In the genomic region with DNA sequence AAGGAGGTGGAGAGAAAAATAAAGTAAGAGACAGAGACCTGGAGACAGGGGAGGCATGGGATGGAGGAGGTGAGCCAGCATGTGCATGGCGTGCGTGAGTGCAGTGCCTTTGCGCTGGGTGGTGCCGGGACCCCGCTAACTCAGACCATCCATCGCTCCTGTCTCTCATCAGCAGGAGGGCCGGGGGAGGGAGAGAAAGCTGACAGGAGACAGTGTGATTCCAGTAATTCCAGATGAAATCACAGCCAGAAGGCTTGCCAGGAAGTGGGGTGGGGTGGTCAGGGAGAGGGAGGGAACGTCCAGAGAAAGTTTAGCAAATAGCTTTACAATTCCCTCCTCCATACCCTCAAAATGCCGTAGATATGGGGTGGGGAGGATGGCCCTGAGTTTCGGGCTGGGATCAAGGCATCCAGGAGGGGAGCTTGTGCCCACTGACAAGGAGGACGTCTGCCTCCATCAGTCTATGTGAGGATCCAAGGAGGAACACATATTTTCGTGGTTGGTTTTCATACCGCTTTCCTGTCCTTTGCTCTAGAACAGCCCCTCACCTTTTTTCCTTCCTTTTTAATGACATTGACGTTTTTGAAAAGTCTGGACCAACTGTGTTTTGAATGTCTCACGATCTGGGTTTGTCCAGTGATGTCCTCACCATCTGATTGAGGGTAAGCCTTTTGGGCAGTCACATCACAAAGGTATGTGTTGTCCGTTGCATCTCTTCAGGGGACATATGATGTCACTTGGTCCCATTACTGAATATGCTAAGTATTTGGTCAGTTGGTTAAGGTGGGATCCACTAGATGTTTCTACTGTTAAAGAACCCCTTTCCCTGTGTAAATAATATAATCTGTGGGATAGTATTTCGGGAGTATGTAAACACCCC, we compare ENCODE assay signal across 15 cellular contexts.
DNase-seq lines count a peak whose midpoint lies in the region; ATAC-seq and TF ChIP-seq lines count a peak whose summit lies in the region.
"Had no signal": no experiment of that assay in that cellular context is flagged by ENCODE, and none has a peak within 500 bp of the region (broad histone marks: within the 10 kb centered on the region; RNA-seq: fewer than 3 reads in every experiment).

No MANE protein-coding gene starts in this region.

- no peak for TF ChIP-seq CTCF in H9 (conservative IDR thresholded peaks at IDR 0.05)

- no peaks in the 10 kb centered on the region for H3K36me3 Mint-ChIP-seq in H9 (ENCODE audit: insufficient read depth in 1 of 3, low read depth in 3 of 3)
- no peaks in the 10 kb centered on the region for H3K36me3 Mint-ChIP-seq in activated CD8-positive, alpha-beta T cell treated with anti-CD3 and anti-CD28 coated beads, Interleukin-2, amount 10 ng/mL, durations not matched to agents 7 days and 5 days (ENCODE audit: low read depth)
- no peaks in the 10 kb centered on the region for H3K36me3 Mint-ChIP-seq in stimulated activated memory B cell treated with anti-CD40 and anti-IgM and Interleukin-4, amounts not matched to agents 10 μg/mL and 1 μg/mL and 100 μg/mL, for 72 hours
- no peaks in the 10 kb centered on the region for H3K36me3 Mint-ChIP-seq in activated CD4-positive, alpha-beta memory T cell treated with anti-CD3 and anti-CD28 coated beads for 36 hours
- H3K36me3 Mint-ChIP-seq: T-cell had no signal

- H2BK12ac ChIP-seq in H9 (ENCODE audit: insufficient read length, low read depth, low read length), result no peak overlapping the region

- CTCF ChIA-PET in activated CD8-positive, alpha-beta T cell treated with anti-CD3 and anti-CD28 coated beads, Interleukin-2, amount 10 ng/mL, durations not matched to agents 7 days and 5 days (lab: Charles Lee), result no interaction called here
- CTCF ChIA-PET in activated CD4-positive, alpha-beta memory T cell treated with anti-CD3 and anti-CD28 coated beads for 36 hours (lab: Charles Lee), result no interaction called here

- H3K9ac ChIP-seq in H9 (ENCODE audit: extremely low read depth, insufficient read length, low read length) (no peak overlapping the region), subcutaneous abdominal adipose tissue (ENCODE audit: low read length in 5 of 5) (no peak overlapping the region)

- no peak overlapping the region for H3K4me3 Mint-ChIP-seq in H9
- H3K4me3 Mint-ChIP-seq in activated CD8-positive, alpha-beta T cell treated with anti-CD3 and anti-CD28 coated beads, Interleukin-2, amount 10 ng/mL, durations not matched to agents 7 days and 5 days, result no peak overlapping the region
- H3K4me3 Mint-ChIP-seq in stimulated activated memory B cell treated with anti-CD40 and anti-IgM and Interleukin-4, amounts not matched to agents 10 μg/mL and 1 μg/mL and 100 μg/mL, for 72 hours, result no peak overlapping the region
- H3K4me3 Mint-ChIP-seq in activated CD4-positive, alpha-beta memory T cell treated with anti-CD3 and anti-CD28 coated beads for 36 hours, result no peak overlapping the region
- H3K4me3 Mint-ChIP-seq: activated CD4-positive, alpha-beta T cell treated with anti-CD3 and anti-CD28 coated beads, Interleukin-2, amount 10 ng/mL, durations not matched to agents 24 days and 14 days; stimulated activated naive CD8-positive, alpha-beta T cell treated with anti-CD3 and anti-CD28 coated beads, Interleukin-15, Interleukin-2, amounts not matched to agents 100 ng/mL and 50 ng/mL, for 24 hours; T-cell had no signal

- no peaks in the 10 kb centered on the region for H3K79me2 ChIP-seq in H9 (ENCODE audit: insufficient read depth, low read length)

- no peaks in the 10 kb centered on the region for H3K36me3 ChIP-seq in subcutaneous abdominal adipose tissue (ENCODE audit: control insufficient read depth in 5 of 5, insufficient read depth in 5 of 5, low read length in 5 of 5)
- H3K36me3 ChIP-seq: pancreas had no signal

- no peak overlapping the region for H4K5ac ChIP-seq in H9 (ENCODE audit: insufficient read length, low read depth, low read length)

- no peak overlapping the region; a peak in 1 of 7 replicates for H3K27ac Mint-ChIP-seq in H9
- no peak overlapping the region for H3K27ac Mint-ChIP-seq in activated CD8-positive, alpha-beta T cell treated with anti-CD3 and anti-CD28 coated beads, Interleukin-2, amount 10 ng/mL, durations not matched to agents 7 days and 5 days
- H3K27ac Mint-ChIP-seq in stimulated activated memory B cell treated with anti-CD40 and anti-IgM and Interleukin-4, amounts not matched to agents 10 μg/mL and 1 μg/mL and 100 μg/mL, for 72 hours, result no peak overlapping the region
- H3K27ac Mint-ChIP-seq in activated CD4-positive, alpha-beta memory T cell treated with anti-CD3 and anti-CD28 coated beads for 36 hours, result no peak overlapping the region
- H3K27ac Mint-ChIP-seq: activated CD4-positive, alpha-beta T cell treated with anti-CD3 and anti-CD28 coated beads, Interleukin-2, amount 10 ng/mL, durations not matched to agents 24 days and 14 days; stimulated activated naive CD8-positive, alpha-beta T cell treated with anti-CD3 and anti-CD28 coated beads, Interleukin-15, Interleukin-2, amounts not matched to agents 100 ng/mL and 50 ng/mL, for 24 hours; T-cell had no signal

- H3K27ac ChIP-seq in H9 (ENCODE audit: insufficient read length, low read depth, low read length), result no peak overlapping the region
- peak overlapping the region; percentile 59 for H3K27ac ChIP-seq in subcutaneous abdominal adipose tissue (ENCODE audit: low read depth, low read length)
- H3K27ac ChIP-seq: HL-60, pancreas had no signal

- peak overlapping the region; percentile 12; the same call in 1 of the 2 replicates for H3K14ac ChIP-seq in H9 (ENCODE audit: insufficient read depth, low read length)

- H3K18ac ChIP-seq in H9 (ENCODE audit: insufficient read length, low read depth, low read length), result no peak overlapping the region

- no peak overlapping the region for H2AK5ac ChIP-seq in H9 (ENCODE audit: insufficient read length, low read length)

- no peak overlapping the region for H4K91ac ChIP-seq in H9 (ENCODE audit: insufficient read length, low read depth, low read length)

- no peak overlapping the region for H3T11ph ChIP-seq in H9 (ENCODE audit: low read length)

- ATAC-seq in activated CD8-positive, alpha-beta T cell treated with anti-CD3 and anti-CD28 coated beads, Interleukin-2, amount 10 ng/mL, durations not matched to agents 7 days and 5 days, result no peak
- ATAC-seq in stimulated activated memory B cell treated with anti-CD40 and anti-IgM and Interleukin-4, amounts not matched to agents 10 μg/mL and 1 μg/mL and 100 μg/mL, for 72 hours, result no peak
- ATAC-seq: T-cell had no signal

- H2BK20ac ChIP-seq in H9 (ENCODE audit: low read depth, low read length, poor library complexity, severe bottlenecking), result no peak overlapping the region

- H3K27me3 Mint-ChIP-seq in H9 (ENCODE audit: low read depth), result no peaks in the 10 kb centered on the region
- H3K27me3 Mint-ChIP-seq in activated CD8-positive, alpha-beta T cell treated with anti-CD3 and anti-CD28 coated beads, Interleukin-2, amount 10 ng/mL, durations not matched to agents 7 days and 5 days (ENCODE audit: low read depth), result no peaks in the 10 kb centered on the region
- H3K27me3 Mint-ChIP-seq in stimulated activated memory B cell treated with anti-CD40 and anti-IgM and Interleukin-4, amounts not matched to agents 10 μg/mL and 1 μg/mL and 100 μg/mL, for 72 hours, result no peaks in the 10 kb centered on the region
- H3K27me3 Mint-ChIP-seq in activated CD4-positive, alpha-beta memory T cell treated with anti-CD3 and anti-CD28 coated beads for 36 hours, result peaks cover 4% of the 10 kb centered on the region
- H3K27me3 Mint-ChIP-seq: activated CD4-positive, alpha-beta T cell treated with anti-CD3 and anti-CD28 coated beads, Interleukin-2, amount 10 ng/mL, durations not matched to agents 24 days and 14 days had no signal

- no peaks in the 10 kb centered on the region for H4K20me1 ChIP-seq in H9 (ENCODE audit: control insufficient read depth, insufficient read depth, insufficient read length)

- H3K27me3 ChIP-seq in H9 (ENCODE audit: insufficient read depth, low read length) (no peaks in the 10 kb centered on the region), subcutaneous abdominal adipose tissue (ENCODE audit: control insufficient read depth in 5 of 5, insufficient read depth in 4 of 5, low read length in 5 of 5) (no peaks in the 10 kb centered on the region)
- H3K27me3 ChIP-seq: pancreas had no signal

- no peak overlapping the region for H3K4me3 ChIP-seq in subcutaneous abdominal adipose tissue (ENCODE audit: low read depth in 1 of 5, low read length in 5 of 5)
- H3K4me3 ChIP-seq: pancreas had no signal

- H3K23me2 ChIP-seq in H9 (ENCODE audit: insufficient read length, low read depth, low read length, poor library complexity, severe bottlenecking), result no peaks in the 10 kb centered on the region

- no peak overlapping the region for H2BK15ac ChIP-seq in H9 (ENCODE audit: low read depth, low read length)

- no peaks in the 10 kb centered on the region for H3K9me3 ChIP-seq in H9 (ENCODE audit: control insufficient read depth, low read depth, low read length)
- H3K9me3 ChIP-seq in subcutaneous abdominal adipose tissue (ENCODE audit: control insufficient read depth in 5 of 5, low read length in 5 of 5), result peaks cover 0 to 7% (median 7%) of the 10 kb centered on the region in 5 donors
- H3K9me3 ChIP-seq: pancreas had no signal

- no peak overlapping the region for H2BK120ac ChIP-seq in H9 (ENCODE audit: low read depth, low read length, poor library complexity, severe bottlenecking)

- no peak overlapping the region for H3K4ac ChIP-seq in H9 (ENCODE audit: low read depth, low read length)

- H2AFZ ChIP-seq in H9 (ENCODE audit: low read length), result no peak overlapping the region

- no peak overlapping the region for H3K4me2 ChIP-seq in H9 (ENCODE audit: insufficient read depth, insufficient read length, low read length)

- intact Hi-C loops in activated CD4-positive, alpha-beta memory T cell treated with anti-CD3 and anti-CD28 coated beads for 36 hours (cut with micrococcal nuclease), result no loop called here

- WGBS in H9 (ENCODE audit: extremely low coverage, insufficient read length, low lambda C conversion rate), result no CpG with 5 or more reads among the region's 17 CpGs

- POLR2A ChIA-PET in activated CD8-positive, alpha-beta T cell treated with anti-CD3 and anti-CD28 coated beads, Interleukin-2, amount 10 ng/mL, durations not matched to agents 7 days and 5 days (lab: Charles Lee), result no interaction called here
- POLR2A ChIA-PET in activated CD4-positive, alpha-beta memory T cell treated with anti-CD3 and anti-CD28 coated beads for 36 hours (lab: Charles Lee), result no interaction called here

- no peak overlapping the region for H3K23ac ChIP-seq in H9 (ENCODE audit: insufficient read length, low read depth, low read length)

- no peaks in the 10 kb centered on the region for H3K9me3 Mint-ChIP-seq in H9
- H3K9me3 Mint-ChIP-seq in activated CD8-positive, alpha-beta T cell treated with anti-CD3 and anti-CD28 coated beads, Interleukin-2, amount 10 ng/mL, durations not matched to agents 7 days and 5 days (ENCODE audit: insufficient read depth), result no peaks in the 10 kb centered on the region
- H3K9me3 Mint-ChIP-seq in stimulated activated memory B cell treated with anti-CD40 and anti-IgM and Interleukin-4, amounts not matched to agents 10 μg/mL and 1 μg/mL and 100 μg/mL, for 72 hours, result no peaks in the 10 kb centered on the region
- no peaks in the 10 kb centered on the region for H3K9me3 Mint-ChIP-seq in activated CD4-positive, alpha-beta memory T cell treated with anti-CD3 and anti-CD28 coated beads for 36 hours
- H3K9me3 Mint-ChIP-seq: activated CD4-positive, alpha-beta T cell treated with anti-CD3 and anti-CD28 coated beads, Interleukin-2, amount 10 ng/mL, durations not matched to agents 24 days and 14 days; stimulated activated naive CD8-positive, alpha-beta T cell treated with anti-CD3 and anti-CD28 coated beads, Interleukin-15, Interleukin-2, amounts not matched to agents 100 ng/mL and 50 ng/mL, for 24 hours had no signal

- no peak for DNase-seq in H9
- DNase-seq in brain pericyte (ENCODE audit: low read depth, low spot score), result peak; percentile 92
- peak; percentile 68 for DNase-seq in kidney glomerular epithelial cell (lab: John Stamatoyannopoulos, UW)
- DNase-seq in activated CD8-positive, alpha-beta T cell treated with anti-CD3 and anti-CD28 coated beads, Interleukin-2, amount 10 ng/mL, durations not matched to agents 7 days and 5 days, result no peak
- no peak for DNase-seq in NCI-H526 treated with DMSO at 0.1 percent for 48 hours (lab: John Stamatoyannopoulos, UW)
- DNase-seq in activated CD4-positive, alpha-beta memory T cell treated with anti-CD3 and anti-CD28 coated beads for 36 hours, result no peak
- DNase-seq: activated CD4-positive, alpha-beta T cell treated with anti-CD3 and anti-CD28 coated beads, Interleukin-2, amount 10 ng/mL, durations not matched to agents 24 days and 14 days; NCI-H2081; pancreas; stimulated activated CD4-positive, alpha-beta T cell treated with anti-CD3 and anti-CD28 coated beads, Interleukin-4, amount 100 ng/mL, for 1 hour; T-cell had no signal

- no peak overlapping the region for H3K56ac ChIP-seq in H9 (ENCODE audit: insufficient read length, low read depth, low read length)

- H4K8ac ChIP-seq in H9 (replicated peaks; ENCODE audit: insufficient read length, low read depth, low read length), result no peak overlapping the region

- no peak overlapping the region for H2BK5ac ChIP-seq in H9 (ENCODE audit: insufficient read length, low read length)

- H3K79me1 ChIP-seq in H9 (ENCODE audit: insufficient read depth, low read depth, low read length, poor library complexity, severe bottlenecking), result no peaks in the 10 kb centered on the region

- H3K4me1 Mint-ChIP-seq in H9, result peaks cover 0 to 4% of the 10 kb centered on the region in 2 experiments; a peak in 1 of 4 replicates
- H3K4me1 Mint-ChIP-seq in activated CD8-positive, alpha-beta T cell treated with anti-CD3 and anti-CD28 coated beads, Interleukin-2, amount 10 ng/mL, durations not matched to agents 7 days and 5 days (ENCODE audit: low read depth), result no peaks in the 10 kb centered on the region
- no peaks in the 10 kb centered on the region for H3K4me1 Mint-ChIP-seq in stimulated activated memory B cell treated with anti-CD40 and anti-IgM and Interleukin-4, amounts not matched to agents 10 μg/mL and 1 μg/mL and 100 μg/mL, for 72 hours
- no peaks in the 10 kb centered on the region for H3K4me1 Mint-ChIP-seq in activated CD4-positive, alpha-beta memory T cell treated with anti-CD3 and anti-CD28 coated beads for 36 hours (ENCODE audit: low read depth)
- H3K4me1 Mint-ChIP-seq: activated CD4-positive, alpha-beta T cell treated with anti-CD3 and anti-CD28 coated beads, Interleukin-2, amount 10 ng/mL, durations not matched to agents 24 days and 14 days; T-cell had no signal

- no peaks in the 10 kb centered on the region; the same call in 1 of the 2 replicates for H3K4me1 ChIP-seq in H9 (ENCODE audit: insufficient read depth, low read length)
- peaks cover 0 to 24% (median 14%) of the 10 kb centered on the region in 5 donors for H3K4me1 ChIP-seq in subcutaneous abdominal adipose tissue (ENCODE audit: control insufficient read depth in 5 of 5, insufficient read depth in 5 of 5, low read length in 5 of 5)
- H3K4me1 ChIP-seq: pancreas had no signal

Comparison
In these comparisons a context has a peak if more than half of its experiments do, and no peak if none do; other contexts are left out.
1. DNase-seq: peak in brain pericyte (single experiment) and kidney glomerular epithelial cell (single experiment); none in H9 (single experiment), activated CD8-positive, alpha-beta T cell treated with anti-CD3 and anti-CD28 coated beads, Interleukin-2, amount 10 ng/mL, durations not matched to agents 7 days and 5 days (single experiment), NCI-H526 treated with DMSO at 0.1 percent for 48 hours (single experiment) and activated CD4-positive, alpha-beta memory T cell treated with anti-CD3 and anti-CD28 coated beads for 36 hours (single experiment).